22 cellular contexts compared by ENCODE assay signal in the genomic region with DNA sequence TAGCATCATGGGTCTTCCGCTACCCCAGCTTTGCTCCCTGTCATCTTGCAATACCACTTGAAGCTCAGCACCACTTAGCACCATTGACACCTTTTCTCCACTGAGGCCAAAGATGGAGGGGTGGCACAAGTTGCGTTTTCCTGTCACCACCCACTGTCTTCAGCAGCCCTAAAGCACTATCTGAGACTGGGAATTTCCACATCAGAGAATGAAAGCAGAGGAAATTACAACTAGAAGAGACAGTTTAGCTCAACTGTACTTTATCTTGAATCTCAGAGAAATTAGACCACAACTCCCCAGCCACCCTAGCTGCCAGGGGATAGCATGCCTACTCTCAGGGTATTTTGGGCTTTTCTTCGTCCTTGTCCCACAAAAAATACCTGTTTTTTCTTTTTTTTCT.
DNase-seq lines count a peak whose midpoint lies in the region; ATAC-seq, FAIRE-seq and TF ChIP-seq lines count a peak whose summit lies in the region.
"Had no signal": no experiment of that assay in that cellular context is flagged by ENCODE, and none has a peak within 500 bp of the region (broad histone marks: within the 10 kb centered on the region; RNA-seq: fewer than 3 reads in every experiment).

No MANE protein-coding gene starts in this region.

- peaks cover 0 to 2% (median 0%) of the 10 kb centered on the region in 3 donors for H3K27me3 ChIP-seq in psoas muscle (ENCODE audit: insufficient read depth in 3 of 3, low read length in 2 of 3)
- H3K27me3 ChIP-seq: MG63 had no signal

- H3K27ac Mint-ChIP-seq in activated T-helper 2 cell treated with anti-CD3 and anti-CD28 coated beads, Interferon-gamma antibody, Interleukin-2, Interleukin-4, amounts not matched to agents 10 μg/mL and 5 μg/mL and 100 μg/mL, durations not matched to agents 14 hours and 24 hours and 36 hours = peak overlapping the region; percentile 28
- peak overlapping the region; percentile 76 to 87 for H3K27ac Mint-ChIP-seq in natural killer cell treated with Interleukin-12 subunit alpha and Interleukin-12 subunit beta and Interleukin-15 and Interleukin-18, amount 100 ng/mL, for 72 hours
- no peak overlapping the region for H3K27ac Mint-ChIP-seq in MCF 10A (ENCODE audit: low read depth, unreplicated experiment)
- H3K27ac Mint-ChIP-seq: B cell; CD4-positive, alpha-beta T cell had no signal

- WGBS in psoas muscle, 3 donors = 77 to 89% (median 85%) methylated on average over 3 of the region's 3 CpGs

- no peaks in the 10 kb centered on the region for H3K9me3 Mint-ChIP-seq in activated T-cell treated with anti-CD3 and anti-CD28 coated beads, Interleukin-2, amount 50 U/mL, for 4 hours
- no peaks in the 10 kb centered on the region for H3K9me3 Mint-ChIP-seq in activated T-helper 2 cell treated with anti-CD3 and anti-CD28 coated beads, Interferon-gamma antibody, Interleukin-2, Interleukin-4, amounts not matched to agents 10 μg/mL and 5 μg/mL and 100 μg/mL, durations not matched to agents 14 hours and 24 hours and 36 hours
- H3K9me3 Mint-ChIP-seq in natural killer cell treated with Interleukin-12 subunit alpha and Interleukin-12 subunit beta and Interleukin-15 and Interleukin-18, amount 100 ng/mL, for 72 hours = no peaks in the 10 kb centered on the region
- no peaks in the 10 kb centered on the region for H3K9me3 Mint-ChIP-seq in MCF 10A (ENCODE audit: unreplicated experiment)
- H3K9me3 Mint-ChIP-seq: CD4-positive, alpha-beta T cell had no signal

- no peaks in the 10 kb centered on the region for H3K36me3 Mint-ChIP-seq in activated T-cell treated with anti-CD3 and anti-CD28 coated beads, Interleukin-2, amount 50 U/mL, for 4 hours (ENCODE audit: insufficient read depth)
- H3K36me3 Mint-ChIP-seq in activated T-helper 2 cell treated with anti-CD3 and anti-CD28 coated beads, Interferon-gamma antibody, Interleukin-2, Interleukin-4, amounts not matched to agents 10 μg/mL and 5 μg/mL and 100 μg/mL, durations not matched to agents 14 hours and 24 hours and 36 hours (ENCODE audit: low read depth) = no peaks in the 10 kb centered on the region
- no peaks in the 10 kb centered on the region for H3K36me3 Mint-ChIP-seq in natural killer cell treated with Interleukin-12 subunit alpha and Interleukin-12 subunit beta and Interleukin-15 and Interleukin-18, amount 100 ng/mL, for 72 hours
- no peaks in the 10 kb centered on the region for H3K36me3 Mint-ChIP-seq in MCF 10A (ENCODE audit: insufficient read depth, unreplicated experiment)

- no peak overlapping the region for H3K27ac ChIP-seq in psoas muscle
- H3K27ac ChIP-seq: RWPE1 had no signal

- H3K4me3 Mint-ChIP-seq in activated T-cell treated with anti-CD3 and anti-CD28 coated beads, Interleukin-2, amount 50 U/mL, for 4 hours = no peak overlapping the region
- H3K4me3 Mint-ChIP-seq in activated T-helper 2 cell treated with anti-CD3 and anti-CD28 coated beads, Interferon-gamma antibody, Interleukin-2, Interleukin-4, amounts not matched to agents 10 μg/mL and 5 μg/mL and 100 μg/mL, durations not matched to agents 14 hours and 24 hours and 36 hours (ENCODE audit: low read depth) = no peak overlapping the region
- peak overlapping the region; percentile 57 for H3K4me3 Mint-ChIP-seq in natural killer cell treated with Interleukin-12 subunit alpha and Interleukin-12 subunit beta and Interleukin-15 and Interleukin-18, amount 100 ng/mL, for 72 hours
- no peak overlapping the region for H3K4me3 Mint-ChIP-seq in MCF 10A (ENCODE audit: unreplicated experiment)
- H3K4me3 Mint-ChIP-seq: B cell; CD4-positive, alpha-beta T cell had no signal

- ATAC-seq in activated T-cell treated with anti-CD3 and anti-CD28 coated beads, Interleukin-2, amount 50 U/mL, for 4 hours = peak; percentile 34 to 41
- peak; percentile 84 to 94 for ATAC-seq in natural killer cell treated with Interleukin-12 subunit alpha and Interleukin-12 subunit beta and Interleukin-15 and Interleukin-18, amount 100 ng/mL, for 72 hours
- no peak for ATAC-seq in psoas muscle

- TF ChIP-seq CTCF in psoas muscle (IDR thresholded peaks at IDR 0.05) = no peak
- no peak for TF ChIP-seq CTCF in MCF 10A (IDR thresholded peaks at IDR 0.05; ENCODE audit: unreplicated experiment)

- H3K36me3 ChIP-seq in psoas muscle (ENCODE audit: insufficient read depth in 1 of 2, low read depth in 1 of 2) = no peaks in the 10 kb centered on the region
- H3K36me3 ChIP-seq: MG63 had no signal

- no peaks in the 10 kb centered on the region for H3K4me1 ChIP-seq in psoas muscle

- CTCF ChIA-PET in MCF 10A (lab: Yijun Ruan, JAX) = interaction anchor here (0.5 to 2.7 kb wide), 5 partner anchors 14 to 676 kb away, joined by 3 to 16 read pairs (median 4); no protein-coding TSS in a partner anchor

- FAIRE-seq in GM18507 (lab: Jason Lieb, UNC) = peak; percentile 48
- FAIRE-seq: D721Med, H54 had no signal

- BruUV-seq in MCF 10A (replicated peaks; lab: Mats Ljungman, UMichigan) = no TSS peak

- POLR2A ChIA-PET in MCF 10A (lab: Yijun Ruan, JAX) = interaction anchor here (0.6 kb wide), 2 partner anchors 56 to 599 kb away, joined by 3 read pairs; no protein-coding TSS in a partner anchor

- intact Hi-C loops in activated T-helper 2 cell treated with anti-CD3 and anti-CD28 coated beads, Interferon-gamma antibody, Interleukin-2, Interleukin-4, amounts not matched to agents 10 μg/mL and 5 μg/mL and 100 μg/mL, durations not matched to agents 14 hours and 24 hours and 36 hours (cut with micrococcal nuclease) = no loop called here
- intact Hi-C loops in psoas muscle (cut with DNase I) = no loop called here
- intact Hi-C loops in MCF 10A (cut with micrococcal nuclease) = no loop called here

- H3K9me3 ChIP-seq in psoas muscle = no peaks in the 10 kb centered on the region
- H3K9me3 ChIP-seq: MG63 had no signal

- no peak for DNase-seq in activated T-cell treated with anti-CD3 and anti-CD28 coated beads, Interleukin-2, amount 50 U/mL, for 4 hours
- DNase-seq in activated T-cell treated with anti-CD3 and anti-CD28 coated beads, Interleukin-2, amount 50 U/mL, for 48 hours = no peak
- DNase-seq in GM18507 (ENCODE audit: extremely low spot score, insufficient read length, low read depth) = no peak
- no peak for DNase-seq in activated T-helper 2 cell treated with anti-CD3 and anti-CD28 coated beads, Interferon-gamma antibody, Interleukin-2, Interleukin-4, amounts not matched to agents 10 μg/mL and 5 μg/mL and 100 μg/mL, durations not matched to agents 14 hours and 24 hours and 36 hours (ENCODE audit: low spot score)
- peak; percentile 86 for DNase-seq in natural killer cell treated with Interleukin-12 subunit alpha and Interleukin-12 subunit beta and Interleukin-15 and Interleukin-18, amount 100 ng/mL, for 72 hours (ENCODE audit: low spot score)
- no peak for DNase-seq in putamen (ENCODE audit: low spot score)
- DNase-seq in psoas muscle = no peak
- DNase-seq in MCF 10A (ENCODE audit: unreplicated experiment) = no peak
- DNase-seq: ACHN; CD4-positive, alpha-beta T cell; KG1; MG63; NCI-H1092 treated with DMSO at 0.1 percent for 48 hours; NCI-H1694; NCI-H2107; NCI-H345; NCI-H526 treated with DMSO at 0.1 percent for 48 hours; NK-92 treated with Interleukin-12 subunit alpha and Interleukin-12 subunit beta, amount 100 ng/mL, for 24 hours had no signal

- H3K27me3 Mint-ChIP-seq in activated T-cell treated with anti-CD3 and anti-CD28 coated beads, Interleukin-2, amount 50 U/mL, for 4 hours (ENCODE audit: low read depth) = peaks cover 3% of the 10 kb centered on the region
- H3K27me3 Mint-ChIP-seq in activated T-helper 2 cell treated with anti-CD3 and anti-CD28 coated beads, Interferon-gamma antibody, Interleukin-2, Interleukin-4, amounts not matched to agents 10 μg/mL and 5 μg/mL and 100 μg/mL, durations not matched to agents 14 hours and 24 hours and 36 hours (ENCODE audit: low read depth) = no peaks in the 10 kb centered on the region
- H3K27me3 Mint-ChIP-seq in natural killer cell treated with Interleukin-12 subunit alpha and Interleukin-12 subunit beta and Interleukin-15 and Interleukin-18, amount 100 ng/mL, for 72 hours = no peaks in the 10 kb centered on the region
- H3K27me3 Mint-ChIP-seq in MCF 10A (ENCODE audit: insufficient read depth, unreplicated experiment) = no peaks in the 10 kb centered on the region

- H3K4me3 ChIP-seq in psoas muscle = no peak overlapping the region
- H3K4me3 ChIP-seq: MG63 had no signal

- H3K4me1 Mint-ChIP-seq in activated T-cell treated with anti-CD3 and anti-CD28 coated beads, Interleukin-2, amount 50 U/mL, for 4 hours (ENCODE audit: low read depth) = peaks cover 15% of the 10 kb centered on the region
- H3K4me1 Mint-ChIP-seq in activated T-helper 2 cell treated with anti-CD3 and anti-CD28 coated beads, Interferon-gamma antibody, Interleukin-2, Interleukin-4, amounts not matched to agents 10 μg/mL and 5 μg/mL and 100 μg/mL, durations not matched to agents 14 hours and 24 hours and 36 hours (ENCODE audit: low read depth) = peaks cover 27% of the 10 kb centered on the region
- peaks cover 36 to 39% of the 10 kb centered on the region in 2 donors for H3K4me1 Mint-ChIP-seq in natural killer cell treated with Interleukin-12 subunit alpha and Interleukin-12 subunit beta and Interleukin-15 and Interleukin-18, amount 100 ng/mL, for 72 hours (ENCODE audit: low read depth in 2 of 2)
- peaks cover 35% of the 10 kb centered on the region for H3K4me1 Mint-ChIP-seq in MCF 10A (ENCODE audit: insufficient read depth, unreplicated experiment)
- H3K4me1 Mint-ChIP-seq: B cell had no signal

Comparison
In these comparisons a context has a peak if more than half of its experiments do, and no peak if none do; other contexts are left out.
1. ATAC-seq: peak in activated T-cell treated with anti-CD3 and anti-CD28 coated beads, Interleukin-2, amount 50 U/mL, for 4 hours (2 of 2) and natural killer cell treated with Interleukin-12 subunit alpha and Interleukin-12 subunit beta and Interleukin-15 and Interleukin-18, amount 100 ng/mL, for 72 hours (2 of 2); none in psoas muscle (0 of 4).